Comparison of ENCODE assay signal across 8 cellular contexts in the genomic region with DNA sequence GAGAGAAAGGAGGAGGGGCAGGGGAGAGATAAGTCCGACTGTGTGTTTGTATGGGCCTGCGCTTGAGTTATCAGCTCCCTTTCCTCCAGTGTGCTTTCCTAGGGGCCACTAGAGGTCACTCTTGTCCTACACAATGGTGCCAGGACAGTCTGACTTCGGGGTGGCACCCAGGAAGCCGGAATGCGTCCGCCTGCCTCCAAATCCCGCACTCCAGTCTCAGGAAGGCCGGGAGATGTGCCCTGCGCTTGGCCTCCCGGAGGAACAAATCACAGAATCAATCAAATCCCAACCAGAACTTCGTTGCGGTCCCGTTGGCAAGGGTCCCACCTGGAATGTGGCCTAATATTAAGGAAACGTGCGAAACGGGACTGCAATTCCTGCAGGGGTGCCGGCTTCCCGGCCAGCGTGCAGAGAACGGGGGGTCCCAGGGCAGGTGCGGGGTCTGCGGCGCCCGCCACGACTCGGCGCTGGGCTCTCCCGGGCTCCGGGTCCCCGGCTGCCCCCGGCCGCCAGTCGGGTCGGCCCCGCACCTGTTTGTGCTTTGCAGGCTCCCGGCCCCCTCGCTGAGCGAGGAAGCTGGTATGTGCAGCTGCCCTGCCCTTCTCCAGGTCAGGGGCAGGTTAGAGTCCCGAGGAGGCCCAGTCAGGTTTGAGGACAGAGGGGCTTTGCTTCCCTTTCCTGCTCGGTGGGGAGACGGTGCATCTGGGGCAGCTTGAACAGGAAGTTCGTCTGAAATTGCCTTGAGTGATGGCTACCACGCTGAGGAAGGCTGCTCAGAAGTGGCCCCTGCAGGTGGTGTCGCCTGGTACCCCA. TPM values are rescaled to one million over a fixed set of nuclear protein-coding genes. Genes with fewer than 3 reads are reported as not detected.
DNase-seq lines count a peak whose midpoint lies in the region; ATAC-seq and TF ChIP-seq lines count a peak whose summit lies in the region.

No MANE protein-coding gene starts in this region.

- peak; percentile 86 for DNase-seq in G401 (ENCODE audit: low spot score)
- peak; percentile 91 for DNase-seq in GM23338 (ENCODE audit: low spot score)
- peak; percentile 86 for DNase-seq in Karpas-422
- peak; percentile 30 for DNase-seq in SIG-M5 (lab: John Stamatoyannopoulos, UW)
- DNase-seq in activated naive CD4-positive, alpha-beta T cell treated with anti-CD3 and anti-CD28 coated beads for 36 hours = peak; percentile 75
- peak; percentile 80 for DNase-seq in globus pallidus (ENCODE audit: low spot score)
- DNase-seq in nucleus accumbens (lab: John Stamatoyannopoulos, UW) = peak in 54 of 56 donors; percentile 9 to 86 (median 52)
- peak; percentile 70 to 74 for DNase-seq in thyroid gland

- TF ChIP-seq CTCF in GM23338 (conservative IDR thresholded peaks at IDR 0.05; ENCODE audit: low read depth in 2 of 2) (peak; percentile 66 to 95), thyroid gland (IDR thresholded peaks at IDR 0.05) (peak; percentile 54 to 93 (median 82))

- H2AFZ ChIP-seq in GM23338 = peak overlapping the region; percentile 90
- H2AFZ ChIP-seq in Karpas-422 (ENCODE audit: low read length) = peak overlapping the region; percentile 97

- peak; percentile 96 for ATAC-seq in GM23338

- in situ Hi-C loops in G401 (cut with HindIII; ENCODE audit: low sequenced_read_pairs) = no loop called here

- 1 to 9% methylated on average over 17 to 22 of the region's 44 CpGs for WGBS in thyroid gland, 2 donors

- no peak overlapping the region for H3K27ac Mint-ChIP-seq in GM23338
- peak overlapping the region; percentile 57 for H3K27ac Mint-ChIP-seq in activated naive CD4-positive, alpha-beta T cell treated with anti-CD3 and anti-CD28 coated beads for 36 hours

- H4K20me1 ChIP-seq in GM23338 (replicated peaks; ENCODE audit: insufficient read depth) = no peaks in the 10 kb centered on the region
- no peaks in the 10 kb centered on the region for H4K20me1 ChIP-seq in Karpas-422 (ENCODE audit: insufficient read depth, low read depth, low read length)

- H3K9me2 ChIP-seq in GM23338 (ENCODE audit: insufficient read depth) (no peaks in the 10 kb centered on the region), Karpas-422 (replicated peaks; ENCODE audit: insufficient read depth, low read length) (no peaks in the 10 kb centered on the region)

- H3K27me3 Mint-ChIP-seq in GM23338 (ENCODE audit: insufficient read depth, low read depth, poor library complexity) = peaks cover 9% of the 10 kb centered on the region
- peaks cover 9% of the 10 kb centered on the region for H3K27me3 Mint-ChIP-seq in activated naive CD4-positive, alpha-beta T cell treated with anti-CD3 and anti-CD28 coated beads for 36 hours (ENCODE audit: low read depth)

- no peaks in the 10 kb centered on the region for H3F3A ChIP-seq in GM23338 (replicated peaks; ENCODE audit: low read depth)

- H3K79me2 ChIP-seq in GM23338 (replicated peaks; ENCODE audit: insufficient read depth) (no peaks in the 10 kb centered on the region), Karpas-422 (ENCODE audit: low read length) (no peaks in the 10 kb centered on the region)

- peak overlapping the region; percentile 70; the same call in 2 of the 3 replicates for H3K4me3 Mint-ChIP-seq in GM23338
- peak overlapping the region; percentile 79 for H3K4me3 Mint-ChIP-seq in activated naive CD4-positive, alpha-beta T cell treated with anti-CD3 and anti-CD28 coated beads for 36 hours

- H3K4me1 ChIP-seq in GM23338 (ENCODE audit: insufficient read depth) (0 out of 2 replicates have a peak, but pooled peaks cover 5% of the 10 kb centered on the region), Karpas-422 (ENCODE audit: low read length) (peaks cover 7% of the 10 kb centered on the region), thyroid gland (peaks cover 0 to 3% of the 10 kb centered on the region in 2 donors)

- H3K27ac ChIP-seq in GM23338 (ENCODE audit: low read depth) (no peak overlapping the region), Karpas-422 (ENCODE audit: low read length) (no peak overlapping the region), thyroid gland (no peak overlapping the region)

- H3K4me2 ChIP-seq in GM23338 (peak overlapping the region; percentile 82), Karpas-422 (ENCODE audit: low read depth, low read length, poor library complexity, severe bottlenecking) (peak overlapping the region; percentile 78)

- TF ChIP-seq POLR2A in thyroid gland (IDR thresholded peaks at IDR 0.05) = no peak

- H3K9me3 ChIP-seq in Karpas-422 (ENCODE audit: low read length) (no peaks in the 10 kb centered on the region), thyroid gland (no peaks in the 10 kb centered on the region)

- no peaks in the 10 kb centered on the region for H3K9me3 Mint-ChIP-seq in GM23338
- H3K9me3 Mint-ChIP-seq in activated naive CD4-positive, alpha-beta T cell treated with anti-CD3 and anti-CD28 coated beads for 36 hours = no peaks in the 10 kb centered on the region

- CTCF ChIA-PET in activated naive CD4-positive, alpha-beta T cell treated with anti-CD3 and anti-CD28 coated beads for 36 hours (lab: Charles Lee) = interaction anchor here (0.5 to 3.3 kb wide), 27 partner anchors 9 to 1890 kb away, joined by 3 to 22 read pairs (median 3); partner anchors contain the start of gene CNNM1

- intact Hi-C loops in activated naive CD4-positive, alpha-beta T cell treated with anti-CD3 and anti-CD28 coated beads for 36 hours (cut with micrococcal nuclease) = loop anchor here (1.0 kb wide), 4 partner anchors 197 to 810 kb away; no protein-coding TSS in a partner anchor
- intact Hi-C loops in thyroid gland (cut with DNase I) = loop anchor here (2.0 to 5.0 kb wide), 2 partner anchors 195 to 779 kb away; no protein-coding TSS in a partner anchor

- no peaks in the 10 kb centered on the region for H3K36me3 Mint-ChIP-seq in GM23338 (ENCODE audit: low read depth)
- H3K36me3 Mint-ChIP-seq in activated naive CD4-positive, alpha-beta T cell treated with anti-CD3 and anti-CD28 coated beads for 36 hours (ENCODE audit: low read depth) = no peaks in the 10 kb centered on the region

- H3K4me3 ChIP-seq in GM23338 = peak overlapping the region; percentile 56
- peak overlapping the region; percentile 66 for H3K4me3 ChIP-seq in Karpas-422 (ENCODE audit: low read length)
- H3K4me3 ChIP-seq in thyroid gland (replicated peaks in 1 of 3) = peak overlapping the region in 2 of 3 donors; percentile 14 to 48

- peak overlapping the region; percentile 70 for H3K9ac ChIP-seq in Karpas-422 (ENCODE audit: low read length)

- peaks cover 31% of the 10 kb centered on the region for H3K4me1 Mint-ChIP-seq in GM23338
- peaks cover 6% of the 10 kb centered on the region for H3K4me1 Mint-ChIP-seq in activated naive CD4-positive, alpha-beta T cell treated with anti-CD3 and anti-CD28 coated beads for 36 hours (ENCODE audit: low read depth)

- no peaks in the 10 kb centered on the region for H3K36me3 ChIP-seq in GM23338 (ENCODE audit: insufficient read depth)
- H3K36me3 ChIP-seq in Karpas-422 (ENCODE audit: insufficient read depth, low read length) = no peaks in the 10 kb centered on the region
- H3K36me3 ChIP-seq in thyroid gland = no peaks in the 10 kb centered on the region

- H3K27me3 ChIP-seq in GM23338 (ENCODE audit: insufficient read depth) = peaks cover 15% of the 10 kb centered on the region; the same call in 1 of the 2 replicates
- H3K27me3 ChIP-seq in Karpas-422 (ENCODE audit: low read length) = no peaks in the 10 kb centered on the region
- no peaks in the 10 kb centered on the region for H3K27me3 ChIP-seq in thyroid gland

TF ChIP-seq in GM23338, 12 proteins besides CTCF, POLR2A, EP300 and RAD21 (continues in another document):
- no peak for TF ChIP-seq EZH2phosphoT487 (IDR thresholded peaks at IDR 0.05; ENCODE audit: unreplicated experiment)
- no peak for TF ChIP-seq CREB1 (CRISPR knock-in tag; IDR thresholded peaks at IDR 0.05; ENCODE audit: low read depth)
- TF ChIP-seq, protein P1, sequence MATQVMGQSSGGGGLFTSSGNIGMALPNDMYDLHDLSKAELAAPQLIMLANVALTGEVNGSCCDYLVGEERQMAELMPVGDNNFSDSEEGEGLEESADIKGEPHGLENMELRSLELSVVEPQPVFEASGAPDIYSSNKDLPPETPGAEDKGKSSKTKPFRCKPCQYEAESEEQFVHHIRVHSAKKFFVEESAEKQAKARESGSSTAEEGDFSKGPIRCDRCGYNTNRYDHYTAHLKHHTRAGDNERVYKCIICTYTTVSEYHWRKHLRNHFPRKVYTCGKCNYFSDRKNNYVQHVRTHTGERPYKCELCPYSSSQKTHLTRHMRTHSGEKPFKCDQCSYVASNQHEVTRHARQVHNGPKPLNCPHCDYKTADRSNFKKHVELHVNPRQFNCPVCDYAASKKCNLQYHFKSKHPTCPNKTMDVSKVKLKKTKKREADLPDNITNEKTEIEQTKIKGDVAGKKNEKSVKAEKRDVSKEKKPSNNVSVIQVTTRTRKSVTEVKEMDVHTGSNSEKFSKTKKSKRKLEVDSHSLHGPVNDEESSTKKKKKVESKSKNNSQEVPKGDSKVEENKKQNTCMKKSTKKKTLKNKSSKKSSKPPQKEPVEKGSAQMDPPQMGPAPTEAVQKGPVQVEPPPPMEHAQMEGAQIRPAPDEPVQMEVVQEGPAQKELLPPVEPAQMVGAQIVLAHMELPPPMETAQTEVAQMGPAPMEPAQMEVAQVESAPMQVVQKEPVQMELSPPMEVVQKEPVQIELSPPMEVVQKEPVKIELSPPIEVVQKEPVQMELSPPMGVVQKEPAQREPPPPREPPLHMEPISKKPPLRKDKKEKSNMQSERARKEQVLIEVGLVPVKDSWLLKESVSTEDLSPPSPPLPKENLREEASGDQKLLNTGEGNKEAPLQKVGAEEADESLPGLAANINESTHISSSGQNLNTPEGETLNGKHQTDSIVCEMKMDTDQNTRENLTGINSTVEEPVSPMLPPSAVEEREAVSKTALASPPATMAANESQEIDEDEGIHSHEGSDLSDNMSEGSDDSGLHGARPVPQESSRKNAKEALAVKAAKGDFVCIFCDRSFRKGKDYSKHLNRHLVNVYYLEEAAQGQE (IDR thresholded peaks at IDR 0.05; ENCODE audit: unreplicated experiment) = no peak
- TF ChIP-seq ZNF114 (CRISPR knock-in tag; IDR thresholded peaks at IDR 0.05) = no peak

RNA-seq across cellular contexts. Expression of gene HPS1, which starts 21.0 kb away (rescaled TPM):
- 33.1 and 38.8 TPM in 2 replicates for total RNA-seq in G401 (2014; rRNA removed; shearing (Covaris generic))
- total RNA-seq in GM23338 (2014; rRNA removed; shearing (Covaris generic)) = 19.7 and 21.4 TPM in 2 replicates
- 49.4 and 51.2 TPM in 2 replicates for polyA plus RNA-seq in GM23338 (2016; fragmentation: Nextera tagmentation; extraction: Ambion mirVana)
- total RNA-seq in Karpas-422 (2014; rRNA removed; shearing (Covaris generic); ENCODE audit: low replicate concordance) = 35.6 and 43.4 TPM in 2 replicates
- 10 to 100 TPM; 28.1 to 31.0 TPM for total RNA-seq in activated naive CD4-positive, alpha-beta T cell treated with anti-CD3 and anti-CD28 coated beads for 36 hours
- total RNA-seq in thyroid gland = 10 to 100 TPM; 48.6 to 66.7 (median 60.5) TPM

RNA-seq across cellular contexts. Expression of gene PYROXD2, which starts 52.7 kb away (rescaled TPM):
- not detected in 2 replicates for total RNA-seq in G401 (2014; rRNA removed; shearing (Covaris generic))
- total RNA-seq in GM23338 (2014; rRNA removed; shearing (Covaris generic)) = 0.12 and 1.3 TPM in 2 replicates
- polyA plus RNA-seq in GM23338 (2016; fragmentation: Nextera tagmentation; extraction: Ambion mirVana) = 2.2 and 2.6 TPM in 2 replicates
- 1.2 TPM in 1 of 2 replicates, not detected in the other for total RNA-seq in Karpas-422 (2014; rRNA removed; shearing (Covaris generic); ENCODE audit: low replicate concordance)
- total RNA-seq in activated naive CD4-positive, alpha-beta T cell treated with anti-CD3 and anti-CD28 coated beads for 36 hours = 1 to 10 TPM; 4.2 to 5.0 TPM
- total RNA-seq in thyroid gland = 10 to 100 TPM in 3 of 4 donors, 1 to 10 TPM in 1; 9.9 to 20.1 (median 12.4) TPM

Comparison
In these comparisons a context has a peak if more than half of its experiments do, and no peak if none do; other contexts are left out.
1. DNase-seq: peak in every context shown above with its lines; median percentile 91 in GM23338; 86 in G401; 86 in Karpas-422; 80 in globus pallidus; 75 in activated naive CD4-positive, alpha-beta T cell treated with anti-CD3 and anti-CD28 coated beads for 36 hours; 72 in thyroid gland; 52 in nucleus accumbens; 30 in SIG-M5.